In genomic region chrX:115232933-115233496, GRCh38 we compare ENCODE assay signal across 8 cellular contexts. TPM values are rescaled to one million over a fixed set of nuclear protein-coding genes. Genes with fewer than 3 reads are reported as not detected.
DNase-seq lines count a peak whose midpoint lies in the region; ATAC-seq lines count a peak whose summit lies in the region.

No MANE protein-coding gene starts in this region.

- H3K9ac ChIP-seq in adipocyte (ENCODE audit: low read length) (peak overlapping the region; percentile 62), iPS-20b (ENCODE audit: low read depth, low read length) (peak overlapping the region; percentile 51; the same call in 1 of the 2 replicates), skeletal muscle tissue (ENCODE audit: low read depth in 1 of 3, low read length in 3 of 3) (peak overlapping the region in 1 of 3 donors; percentile 3)

- no peaks in the 10 kb centered on the region for H3K9me3 ChIP-seq in adipocyte (ENCODE audit: control insufficient read depth, low read length)
- H3K9me3 ChIP-seq in iPS-20b (ENCODE audit: insufficient read depth, low read depth, low read length) = no peaks in the 10 kb centered on the region
- H3K9me3 ChIP-seq in skeletal muscle tissue (ENCODE audit: control insufficient read depth in 3 of 3, low read length in 3 of 3) = no peaks in the 10 kb centered on the region

- ATAC-seq in HG02884 (IDR thresholded peaks at IDR 0.05; ENCODE audit: unreplicated experiment) (no peak), GM19455 (IDR thresholded peaks at IDR 0.05; ENCODE audit: unreplicated experiment) (no peak)

- no peak overlapping the region for H3K27ac ChIP-seq in iPS-20b (ENCODE audit: low read length)
- H3K27ac ChIP-seq in skeletal muscle tissue (ENCODE audit: low read depth, low read length) = no peak overlapping the region

- no peaks in the 10 kb centered on the region for H3K36me3 ChIP-seq in adipocyte (ENCODE audit: control insufficient read depth, insufficient read depth, low read length, severe bottlenecking)
- H3K36me3 ChIP-seq in iPS-20b (ENCODE audit: insufficient read depth, low read depth, low read length) = no peaks in the 10 kb centered on the region
- H3K36me3 ChIP-seq in skeletal muscle tissue (ENCODE audit: control insufficient read depth in 3 of 3, insufficient read depth in 3 of 3, low read length in 3 of 3) = no peaks in the 10 kb centered on the region

- H3K4me1 ChIP-seq in adipocyte (ENCODE audit: control insufficient read depth, insufficient read depth, low read length) = peaks cover 8% of the 10 kb centered on the region
- peaks cover 8% of the 10 kb centered on the region; the same call in 1 of the 2 replicates for H3K4me1 ChIP-seq in iPS-20b (ENCODE audit: insufficient read depth, low read length)
- no peaks in the 10 kb centered on the region for H3K4me1 ChIP-seq in skeletal muscle tissue (ENCODE audit: control insufficient read depth in 3 of 3, insufficient read depth in 3 of 3, low read length in 3 of 3)

- peak; percentile 3 for DNase-seq in GM03348 (ENCODE audit: low spot score)
- DNase-seq in adipocyte (ENCODE audit: low read depth) = peak; percentile 20
- no peak for DNase-seq in activated CD4-positive, alpha-beta T cell treated with anti-CD3 and anti-CD28 coated beads, Interleukin-2, amount 50 U/mL, for 48 hours
- no peak for DNase-seq in cerebellum (ENCODE audit: low spot score)

- H3K4me3 ChIP-seq in adipocyte (ENCODE audit: low read length) (peak overlapping the region; percentile 80), iPS-20b (ENCODE audit: low read length) (peak overlapping the region; percentile 77), skeletal muscle tissue (ENCODE audit: low read length in 3 of 3) (peak overlapping the region; percentile 37 to 67 (median 55))

- H3K27me3 ChIP-seq in adipocyte (replicated peaks; ENCODE audit: control insufficient read depth, insufficient read depth, low read length) = peaks cover 30% of the 10 kb centered on the region
- H3K27me3 ChIP-seq in iPS-20b (ENCODE audit: insufficient read depth, low read length) = no peaks in the 10 kb centered on the region
- peaks cover 0 to 11% (median 0%) of the 10 kb centered on the region in 3 donors for H3K27me3 ChIP-seq in skeletal muscle tissue (ENCODE audit: control insufficient read depth in 3 of 3, insufficient read depth in 3 of 3, low read length in 3 of 3)

RNA-seq across cellular contexts. Expression of gene LRCH2, which starts 0.9 kb away (rescaled TPM):
- total RNA-seq in skeletal muscle tissue (3.1 TPM), cerebellum (31.0 TPM)

RNA-seq across cellular contexts. Expression of gene RBMXL3, which starts 43.8 kb away (rescaled TPM):
- total RNA-seq in skeletal muscle tissue = not detected
- total RNA-seq in cerebellum = not detected

RNA-seq across cellular contexts. Expression of gene LUZP4, which starts 56.5 kb away (rescaled TPM):
- not detected for total RNA-seq in skeletal muscle tissue
- not detected for total RNA-seq in cerebellum

Comparison
In these comparisons a context has a peak if more than half of its experiments do, and no peak if none do; other contexts are left out.
1. DNase-seq: peak in GM03348 (single experiment) and adipocyte (single experiment); none in activated CD4-positive, alpha-beta T cell treated with anti-CD3 and anti-CD28 coated beads, Interleukin-2, amount 50 U/mL, for 48 hours (0 of 2) and cerebellum (single experiment).
2. Peak in every context shown above with its lines, with median percentiles within 50 percentile points of each other: H3K4me3 ChIP-seq.